Comparison of ENCODE assay signal across 9 cellular contexts in genomic region chr1:200907611-200908097, GRCh38. TPM values are rescaled to one million over a fixed set of nuclear protein-coding genes. Genes with fewer than 3 reads are reported as not detected.
DNase-seq lines count a peak whose midpoint lies in the region; ATAC-seq, FAIRE-seq and TF ChIP-seq lines count a peak whose summit lies in the region.
"Had no signal": no experiment of that assay in that cellular context is flagged by ENCODE, and none has a peak within 500 bp of the region (broad histone marks: within the 10 kb centered on the region; RNA-seq: fewer than 3 reads in every experiment).

No MANE protein-coding gene starts in this region.

- no peak for FAIRE-seq in RCC 7860 (lab: Jason Lieb, UNC)

- DNase-seq in RCC 7860 (ENCODE audit: low spot score) (peak; percentile 47), HEK293T (ENCODE audit: extremely low spot score) (no peak), immature natural killer cell (no peak)
- DNase-seq in stimulated activated effector memory CD8-positive, alpha-beta T cell treated with anti-CD3 and anti-CD28 coated beads, Interleukin-12 subunit alpha, Interleukin-12 subunit beta, amount 100 ng/mL, for 72 hours (ENCODE audit: low spot score in 2 of 2) = no peak
- DNase-seq in activated CD8-positive, alpha-beta memory T cell treated with anti-CD3 and anti-CD28 coated beads for 24 hours = no peak
- DNase-seq: mesendoderm, T-helper 1 cell had no signal

- peaks cover 0 to 13% (median 0%) of the 10 kb centered on the region in 3 donors for H3K27me3 Mint-ChIP-seq in immature natural killer cell (ENCODE audit: low read depth in 3 of 3)

- peak; percentile 35 for ATAC-seq in GM19324 (IDR thresholded peaks at IDR 0.05; ENCODE audit: low FRiP score, unreplicated experiment)
- ATAC-seq in HG02973 (IDR thresholded peaks at IDR 0.05; ENCODE audit: unreplicated experiment) = peak; percentile 60
- ATAC-seq in stimulated activated effector memory CD8-positive, alpha-beta T cell treated with anti-CD3 and anti-CD28 coated beads, Interleukin-12 subunit alpha, Interleukin-12 subunit beta, amount 100 ng/mL, for 72 hours = peak; percentile 57

- CTCF ChIA-PET in HEK293T (lab: Yijun Ruan, JAX) = interaction anchor here (1.2 kb wide), 1 partner anchor 64 kb away, joined by 3 read pairs; no protein-coding TSS in a partner anchor

- H3K36me3 Mint-ChIP-seq in stimulated activated effector memory CD8-positive, alpha-beta T cell treated with anti-CD3 and anti-CD28 coated beads, Interleukin-12 subunit alpha, Interleukin-12 subunit beta, amount 100 ng/mL, for 72 hours = no peaks in the 10 kb centered on the region
- H3K36me3 Mint-ChIP-seq in immature natural killer cell = no peaks in the 10 kb centered on the region

- no peaks in the 10 kb centered on the region for H3K9me3 Mint-ChIP-seq in stimulated activated effector memory CD8-positive, alpha-beta T cell treated with anti-CD3 and anti-CD28 coated beads, Interleukin-12 subunit alpha, Interleukin-12 subunit beta, amount 100 ng/mL, for 72 hours
- no peaks in the 10 kb centered on the region for H3K9me3 Mint-ChIP-seq in immature natural killer cell

- H3K4me3 Mint-ChIP-seq in stimulated activated effector memory CD8-positive, alpha-beta T cell treated with anti-CD3 and anti-CD28 coated beads, Interleukin-12 subunit alpha, Interleukin-12 subunit beta, amount 100 ng/mL, for 72 hours = no peak overlapping the region
- H3K4me3 Mint-ChIP-seq in immature natural killer cell = no peak overlapping the region

- H3K27ac Mint-ChIP-seq in stimulated activated effector memory CD8-positive, alpha-beta T cell treated with anti-CD3 and anti-CD28 coated beads, Interleukin-12 subunit alpha, Interleukin-12 subunit beta, amount 100 ng/mL, for 72 hours = no peak overlapping the region
- H3K27ac Mint-ChIP-seq in immature natural killer cell = no peak overlapping the region

- H3K4me1 Mint-ChIP-seq in stimulated activated effector memory CD8-positive, alpha-beta T cell treated with anti-CD3 and anti-CD28 coated beads, Interleukin-12 subunit alpha, Interleukin-12 subunit beta, amount 100 ng/mL, for 72 hours = peaks cover 13% of the 10 kb centered on the region
- peaks cover 12 to 13% of the 10 kb centered on the region in 2 donors for H3K4me1 Mint-ChIP-seq in immature natural killer cell

- POLR2A ChIA-PET in HEK293T (lab: Yijun Ruan, JAX) = no interaction called here

TF ChIP-seq in HEK293T, 16 proteins besides CTCF, POLR2A, EP300 and RAD21:
- no peak for TF ChIP-seq HDGF (IDR thresholded peaks at IDR 0.05; ENCODE audit: borderline replicate concordance)

RNA-seq across cellular contexts. Expression of gene INAVA, which starts 13.0 kb away (rescaled TPM):
- under 1 TPM in 1 of 3 donors, not detected in 2; 0.10 TPM for polyA plus RNA-seq in immature natural killer cell

RNA-seq across cellular contexts. Expression of gene GPR25, which starts 34.9 kb away (rescaled TPM):
- 10 to 100 TPM in 2 of 3 donors, 1 to 10 TPM in 1; 4.5 to 18.9 (median 14.8) TPM for polyA plus RNA-seq in immature natural killer cell
